14 cellular contexts compared by ENCODE assay signal in the genomic region with DNA sequence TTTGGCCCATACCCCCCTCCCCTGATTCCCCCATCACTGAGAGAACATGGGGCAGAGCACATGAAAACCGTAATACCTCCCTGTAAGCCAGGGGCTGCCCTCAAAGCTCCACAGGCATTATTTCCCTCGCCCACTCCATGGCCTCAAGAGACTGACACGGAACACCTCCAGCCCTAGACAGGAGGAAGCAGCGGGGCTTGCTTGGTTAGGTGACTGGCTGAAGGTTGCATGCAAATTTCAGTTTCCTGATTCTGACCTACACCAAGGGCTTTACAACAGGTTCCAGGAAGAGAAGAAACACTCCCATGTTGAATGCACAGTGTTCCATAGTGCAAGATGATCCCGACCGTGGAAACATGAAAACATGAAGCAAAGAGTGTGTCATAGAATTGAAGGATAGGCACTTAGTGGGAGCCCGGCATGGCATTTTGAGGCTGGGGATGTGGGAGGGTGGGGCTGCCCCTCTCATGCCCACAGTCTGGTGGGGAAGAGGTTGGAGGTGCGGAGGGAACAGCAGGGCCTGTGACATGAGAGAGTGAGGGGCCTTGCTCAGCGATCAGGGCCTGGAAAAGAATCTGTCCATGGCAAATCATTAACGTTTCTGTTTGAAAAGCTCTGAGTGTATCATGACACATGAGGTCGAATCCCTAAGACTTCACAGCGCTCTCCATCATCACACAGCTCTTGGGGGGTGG. TPM values are rescaled to one million over a fixed set of nuclear protein-coding genes. Genes with fewer than 3 reads are reported as not detected.
A peak's percentile ranks its signal among the peaks of the same experiment; 100 is the strongest.
DNase-seq lines count a peak whose midpoint lies in the region; ATAC-seq and TF ChIP-seq lines count a peak whose summit lies in the region.
"Had no signal": no experiment of that assay in that cellular context is flagged by ENCODE, and none has a peak within 500 bp of the region (broad histone marks: within the 10 kb centered on the region; RNA-seq: fewer than 3 reads in every experiment).

No MANE protein-coding gene starts in this region.

- H3K9me3 Mint-ChIP-seq in activated naive CD4-positive, alpha-beta T cell treated with anti-CD3 and anti-CD28 coated beads for 36 hours, result no peaks in the 10 kb centered on the region
- no peaks in the 10 kb centered on the region for H3K9me3 Mint-ChIP-seq in immature natural killer cell
- H3K9me3 Mint-ChIP-seq: activated T-helper 2 cell treated with anti-CD3 and anti-CD28 coated beads, Interferon-gamma antibody, Interleukin-2, Interleukin-4, amounts not matched to agents 10 μg/mL and 5 μg/mL and 100 μg/mL, durations not matched to agents 14 hours and 24 hours and 36 hours had no signal

- H3K4me3 Mint-ChIP-seq in activated naive CD4-positive, alpha-beta T cell treated with anti-CD3 and anti-CD28 coated beads for 36 hours, result no peak overlapping the region
- no peak overlapping the region for H3K4me3 Mint-ChIP-seq in immature natural killer cell
- H3K4me3 Mint-ChIP-seq: B cell had no signal

- H3K4me3 ChIP-seq in hepatocyte, result no peak overlapping the region

- no peaks in the 10 kb centered on the region for H3K9me2 ChIP-seq in hepatocyte (replicated peaks; ENCODE audit: insufficient read depth)

- no peaks in the 10 kb centered on the region for H3K36me3 ChIP-seq in hepatocyte (replicated peaks; ENCODE audit: insufficient read depth, low read depth)

- 80% methylated on average over 11 of the region's 12 CpGs for WGBS in hepatocyte (ENCODE audit: low lambda C conversion rate, missing lambda C conversion rate)

- H4K20me1 ChIP-seq in hepatocyte (ENCODE audit: insufficient read depth, poor library complexity, severe bottlenecking), result no peaks in the 10 kb centered on the region

- H3K36me3 Mint-ChIP-seq in activated naive CD4-positive, alpha-beta T cell treated with anti-CD3 and anti-CD28 coated beads for 36 hours (ENCODE audit: low read depth), result no peaks in the 10 kb centered on the region
- H3K36me3 Mint-ChIP-seq in immature natural killer cell, result peaks cover 5 to 23% (median 17%) of the 10 kb centered on the region in 3 donors

- H3K79me2 ChIP-seq in hepatocyte, result no peaks in the 10 kb centered on the region

- no peaks in the 10 kb centered on the region for H3K27me3 ChIP-seq in hepatocyte

- H3K27ac ChIP-seq in hepatocyte, result no peak overlapping the region
- H3K27ac ChIP-seq: VCaP had no signal

- H3K4me1 ChIP-seq in hepatocyte (ENCODE audit: insufficient read depth), result no peaks in the 10 kb centered on the region

- intact Hi-C loops in activated naive CD4-positive, alpha-beta T cell treated with anti-CD3 and anti-CD28 coated beads for 36 hours (cut with micrococcal nuclease), result no loop called here

- no peaks in the 10 kb centered on the region for H3K27me3 Mint-ChIP-seq in activated naive CD4-positive, alpha-beta T cell treated with anti-CD3 and anti-CD28 coated beads for 36 hours (ENCODE audit: low read depth)
- peaks cover 0 to 3% (median 0%) of the 10 kb centered on the region in 3 donors for H3K27me3 Mint-ChIP-seq in immature natural killer cell (ENCODE audit: low read depth in 3 of 3)
- H3K27me3 Mint-ChIP-seq: B cell had no signal

- H2AFZ ChIP-seq in hepatocyte, result no peak overlapping the region

- ATAC-seq in GM18505 (IDR thresholded peaks at IDR 0.05; ENCODE audit: unreplicated experiment) (peak; percentile 65), GM21390 (IDR thresholded peaks at IDR 0.05; ENCODE audit: unreplicated experiment) (peak; percentile 86), HG03135 (IDR thresholded peaks at IDR 0.05; ENCODE audit: unreplicated experiment) (peak; percentile 73)
- ATAC-seq: HCT116 had no signal

- H3K4me2 ChIP-seq in hepatocyte, result no peak overlapping the region

- H3K27ac Mint-ChIP-seq in activated naive CD4-positive, alpha-beta T cell treated with anti-CD3 and anti-CD28 coated beads for 36 hours, result no peak overlapping the region
- no peak overlapping the region for H3K27ac Mint-ChIP-seq in immature natural killer cell
- H3K27ac Mint-ChIP-seq: activated T-helper 2 cell treated with anti-CD3 and anti-CD28 coated beads, Interferon-gamma antibody, Interleukin-2, Interleukin-4, amounts not matched to agents 10 μg/mL and 5 μg/mL and 100 μg/mL, durations not matched to agents 14 hours and 24 hours and 36 hours; B cell had no signal

- H3K9me3 ChIP-seq in hepatocyte (ENCODE audit: low read depth), result no peaks in the 10 kb centered on the region

- H3K4me1 Mint-ChIP-seq in activated naive CD4-positive, alpha-beta T cell treated with anti-CD3 and anti-CD28 coated beads for 36 hours (ENCODE audit: low read depth), result no peaks in the 10 kb centered on the region
- H3K4me1 Mint-ChIP-seq in immature natural killer cell, result no peaks in the 10 kb centered on the region

- TF ChIP-seq POLR2A in GM18505 (IDR thresholded peaks at IDR 0.05; ENCODE audit: borderline replicate concordance, extremely low read depth, insufficient read depth, insufficient read length), result peak; percentile 21

- no peak for TF ChIP-seq CTCF in hepatocyte (IDR thresholded peaks at IDR 0.05; ENCODE audit: poor library complexity)

- DNase-seq in glomerular visceral epithelial cell (ENCODE audit: extremely low spot score), result peak; percentile 56
- DNase-seq in activated naive CD4-positive, alpha-beta T cell treated with anti-CD3 and anti-CD28 coated beads for 36 hours, result no peak
- DNase-seq in immature natural killer cell, result no peak
- DNase-seq in NCI-H446 (lab: John Stamatoyannopoulos, UW), result no peak
- no peak for DNase-seq in hepatocyte (ENCODE audit: low spot score)
- DNase-seq: NCI-H2029 treated with DMSO at 0.1 percent for 48 hours, RPMI8226 had no signal

- CTCF ChIA-PET in activated naive CD4-positive, alpha-beta T cell treated with anti-CD3 and anti-CD28 coated beads for 36 hours (lab: Charles Lee), result no interaction called here

RNA-seq across cellular contexts. Expression of a gene that starts 33.5 kb away (rescaled TPM):
- 1 to 10 TPM; 1.6 to 2.4 TPM for total RNA-seq in activated naive CD4-positive, alpha-beta T cell treated with anti-CD3 and anti-CD28 coated beads for 36 hours
- polyA plus RNA-seq in immature natural killer cell (10 to 100 TPM in 1 of 3 donors, 1 to 10 TPM in 2; 3.6 to 10.8 (median 9.1) TPM), hepatocyte (12.2 and 13.0 TPM in 2 replicates)
- 13.4 and 15.5 TPM in 2 replicates for total RNA-seq in hepatocyte
